In the genomic region with DNA sequence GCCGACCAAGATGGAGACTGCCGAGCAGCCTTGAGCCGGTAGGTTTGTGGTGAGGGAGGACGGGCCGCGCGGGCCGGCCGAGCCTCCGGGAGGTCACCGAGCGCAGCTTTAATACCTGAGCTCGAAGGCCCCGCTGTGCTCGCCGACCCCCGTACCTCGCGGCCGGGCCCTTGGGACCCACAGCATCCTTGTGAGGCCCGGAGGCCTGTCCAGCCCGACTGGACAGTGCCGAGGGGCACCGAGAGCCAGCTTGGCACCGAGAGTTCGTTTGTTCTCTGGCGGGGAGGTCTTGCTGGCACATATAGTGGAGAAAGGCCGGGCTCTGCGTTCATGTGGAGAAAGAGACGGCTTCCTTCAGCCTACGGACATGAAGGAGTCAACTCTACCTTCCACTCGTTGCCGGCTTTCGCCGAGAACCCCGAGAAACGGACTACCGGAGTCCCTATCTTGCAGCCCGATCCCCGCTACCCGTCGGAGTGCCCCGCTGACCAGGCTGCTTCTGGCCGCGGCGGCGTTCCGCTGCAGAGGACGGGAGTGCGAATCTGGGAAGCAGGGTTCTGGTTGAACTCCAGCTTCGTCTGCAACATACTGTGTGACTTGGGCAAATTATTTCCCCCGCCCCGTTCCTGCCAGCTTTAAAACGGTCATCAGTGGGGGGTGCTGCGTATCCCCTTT, we compare ENCODE assay signal across 8 cellular contexts. TPM values are rescaled to one million over a fixed set of nuclear protein-coding genes. Genes with fewer than 3 reads are reported as not detected.
DNase-seq lines count a peak whose midpoint lies in the region; ATAC-seq and TF ChIP-seq lines count a peak whose summit lies in the region.

No MANE protein-coding gene starts in this region.

- H3K4me3 ChIP-seq in gastrocnemius medialis = peak overlapping the region; percentile 79 to 100 (median 90)

- in situ Hi-C loops in gastrocnemius medialis (cut with MboI; ENCODE audit: low sequenced_read_pairs in 4 of 4) = loop anchor here in 2 of 4 donors (25.0 kb wide), 1 partner anchor 214 kb away; no protein-coding TSS in a partner anchor

- H3K36me3 Mint-ChIP-seq in activated CD4-positive, alpha-beta T cell treated with anti-CD3 and anti-CD28 coated beads, Interleukin-2, amount 10 ng/mL, durations not matched to agents 7 days and 5 days (ENCODE audit: low read depth) = peaks cover 16% of the 10 kb centered on the region
- peaks cover 11% of the 10 kb centered on the region for H3K36me3 Mint-ChIP-seq in T-cell

- no peaks in the 10 kb centered on the region for H3K9me3 Mint-ChIP-seq in activated CD4-positive, alpha-beta T cell treated with anti-CD3 and anti-CD28 coated beads, Interleukin-2, amount 10 ng/mL, durations not matched to agents 7 days and 5 days
- H3K9me3 Mint-ChIP-seq in T-cell = no peaks in the 10 kb centered on the region

- no peaks in the 10 kb centered on the region for H3K27me3 Mint-ChIP-seq in activated CD4-positive, alpha-beta T cell treated with anti-CD3 and anti-CD28 coated beads, Interleukin-2, amount 10 ng/mL, durations not matched to agents 7 days and 5 days
- no peaks in the 10 kb centered on the region for H3K27me3 Mint-ChIP-seq in T-cell

- H3K9me3 ChIP-seq in gastrocnemius medialis = no peaks in the 10 kb centered on the region

- H3K27ac ChIP-seq in foreskin keratinocyte = peak overlapping the region; percentile 37
- H3K27ac ChIP-seq in gastrocnemius medialis = peak overlapping the region; percentile 90 to 97 (median 94)

- H3K4me3 Mint-ChIP-seq in activated CD4-positive, alpha-beta T cell treated with anti-CD3 and anti-CD28 coated beads, Interleukin-2, amount 10 ng/mL, durations not matched to agents 7 days and 5 days = peak overlapping the region; percentile 91
- H3K4me3 Mint-ChIP-seq in T-cell = peak overlapping the region; percentile 89 to 95 (median 90)

- no peak for TF ChIP-seq POLR2A in gastrocnemius medialis (IDR thresholded peaks at IDR 0.05)

- intact Hi-C loops in gastrocnemius medialis (cut with DNase I; ENCODE audit: low total_unique reads) = loop anchor here (1.0 to 5.0 kb wide), 3 partner anchors 23 to 1889 kb away; no protein-coding TSS in a partner anchor

- CTCF ChIA-PET in activated CD4-positive, alpha-beta T cell treated with anti-CD3 and anti-CD28 coated beads, Interleukin-2, amount 10 ng/mL, durations not matched to agents 7 days and 5 days (lab: Charles Lee) = interaction anchor here (0.6 to 3.6 kb wide), 26 partner anchors 8 to 529 kb away, joined by 3 to 38 read pairs (median 4); a partner anchor contains a TSS
- CTCF ChIA-PET in T-cell (lab: Charles Lee) = interaction anchor here (0.6 to 1.5 kb wide), 9 partner anchors 13 to 978 kb away, joined by 3 to 9 read pairs (median 5); a partner anchor contains a TSS

- POLR2A ChIA-PET in activated CD4-positive, alpha-beta T cell treated with anti-CD3 and anti-CD28 coated beads, Interleukin-2, amount 10 ng/mL, durations not matched to agents 7 days and 5 days (lab: Charles Lee) = interaction anchor here (0.7 kb wide), 1 partner anchor 565 kb away, joined by 3 read pairs; no protein-coding TSS in a partner anchor
- POLR2A ChIA-PET in T-cell (lab: Charles Lee) = interaction anchor here in 1 of 2 donors (1.0 kb wide), 1 partner anchor 130 kb away, joined by 3 read pairs; no protein-coding TSS in a partner anchor

- H3K4me1 Mint-ChIP-seq in activated CD4-positive, alpha-beta T cell treated with anti-CD3 and anti-CD28 coated beads, Interleukin-2, amount 10 ng/mL, durations not matched to agents 7 days and 5 days = peaks cover 22% of the 10 kb centered on the region
- peaks cover 15 to 21% (median 18%) of the 10 kb centered on the region in 3 donors for H3K4me1 Mint-ChIP-seq in T-cell

- H3K4me1 ChIP-seq in foreskin keratinocyte (no peaks in the 10 kb centered on the region), gastrocnemius medialis (peaks cover 22 to 26% of the 10 kb centered on the region in 2 donors)

- H3K27ac Mint-ChIP-seq in activated CD4-positive, alpha-beta T cell treated with anti-CD3 and anti-CD28 coated beads, Interleukin-2, amount 10 ng/mL, durations not matched to agents 7 days and 5 days = peak overlapping the region; percentile 91
- peak overlapping the region; percentile 91 to 92 for H3K27ac Mint-ChIP-seq in T-cell

- H3K36me3 ChIP-seq in gastrocnemius medialis = peaks cover 0 to 36% of the 10 kb centered on the region in 2 donors

- ATAC-seq in T-cell (replicated peaks in 1 of 4) (no peak), foreskin keratinocyte (no peak), gastrocnemius medialis (peak; percentile 7 to 11)

- H3K27me3 ChIP-seq in foreskin keratinocyte (no peaks in the 10 kb centered on the region), gastrocnemius medialis (no peaks in the 10 kb centered on the region)

- no peak for TF ChIP-seq CTCF in foreskin keratinocyte (conservative IDR thresholded peaks at IDR 0.05)
- no peak for TF ChIP-seq CTCF in gastrocnemius medialis (IDR thresholded peaks at IDR 0.05 in 4 of 5, conservative IDR thresholded peaks at IDR 0.05 in 1 of 5)

- DNase-seq in activated CD4-positive, alpha-beta T cell treated with anti-CD3 and anti-CD28 coated beads, Interleukin-2, amount 10 ng/mL, durations not matched to agents 7 days and 5 days = no peak
- DNase-seq in activated CD4-positive, alpha-beta T cell treated with anti-CD3 and anti-CD28 coated beads, Interleukin-2, amount 50 U/mL, for 1 hour = no peak
- DNase-seq in T-cell (no peak), foreskin keratinocyte (no peak), gastrocnemius medialis (no peak), cerebellar cortex (ENCODE audit: low spot score) (no peak), NCI-H187 treated with DMSO at 0.1 percent for 48 hours (lab: John Stamatoyannopoulos, UW) (no peak)
- DNase-seq in activated CD4-positive, CD25-positive, alpha-beta regulatory T cell treated with anti-CD3 and anti-CD28 coated beads, Interleukin-2, amount 50 U/mL, for 72 hours = no peak

RNA-seq across cellular contexts. Expression of a gene that starts 0.3 kb away (rescaled TPM):
- total RNA-seq in activated CD4-positive, alpha-beta T cell treated with anti-CD3 and anti-CD28 coated beads, Interleukin-2, amount 10 ng/mL, durations not matched to agents 7 days and 5 days = 10 to 100 TPM; 31.1 to 47.5 TPM
- total RNA-seq in T-cell (10 to 100 TPM; 46.2 to 73.7 (median 64.8) TPM), foreskin keratinocyte (66.7 and 70.1 TPM in 2 replicates), gastrocnemius medialis (10 to 100 TPM; 53.4 to 92.5 (median 76.8) TPM)
- 58.5 and 64.5 TPM in 2 replicates for polyA plus RNA-seq in foreskin keratinocyte

RNA-seq across cellular contexts. Expression of a gene that starts 23.8 kb away (rescaled TPM):
- total RNA-seq in activated CD4-positive, alpha-beta T cell treated with anti-CD3 and anti-CD28 coated beads, Interleukin-2, amount 10 ng/mL, durations not matched to agents 7 days and 5 days = 100 to 1,000 TPM; 137 to 157 TPM
- total RNA-seq in T-cell = 100 to 1,000 TPM; 124 to 213 (median 146) TPM
- 240 and 248 TPM in 2 replicates for total RNA-seq in foreskin keratinocyte
- 454 and 491 TPM in 2 replicates for polyA plus RNA-seq in foreskin keratinocyte
- total RNA-seq in gastrocnemius medialis = 10 to 100 TPM; 54.5 to 87.0 (median 66.8) TPM

RNA-seq across cellular contexts. Expression of a gene that starts 43.4 kb away (rescaled TPM):
- under 1 TPM in 1 of 2 experiments, not detected in 1; 0.07 TPM for total RNA-seq in activated CD4-positive, alpha-beta T cell treated with anti-CD3 and anti-CD28 coated beads, Interleukin-2, amount 10 ng/mL, durations not matched to agents 7 days and 5 days
- under 1 TPM; 0.07 to 0.73 (median 0.22) TPM for total RNA-seq in T-cell
- not detected in 2 replicates for total RNA-seq in foreskin keratinocyte
- not detected in 2 replicates for polyA plus RNA-seq in foreskin keratinocyte
- not detected for total RNA-seq in gastrocnemius medialis

RNA-seq across cellular contexts. Expression of a gene that starts 43.9 kb away (rescaled TPM):
- 10 to 100 TPM; 20.4 to 24.3 TPM for total RNA-seq in activated CD4-positive, alpha-beta T cell treated with anti-CD3 and anti-CD28 coated beads, Interleukin-2, amount 10 ng/mL, durations not matched to agents 7 days and 5 days
- total RNA-seq in T-cell = 10 to 100 TPM; 20.9 to 32.9 (median 24.0) TPM
- total RNA-seq in foreskin keratinocyte = not detected in 2 replicates
- polyA plus RNA-seq in foreskin keratinocyte = not detected in 2 replicates
- total RNA-seq in gastrocnemius medialis = under 1 TPM; 0.15 to 1.00 (median 0.67) TPM

Comparison
In these comparisons a context has a peak if more than half of its experiments do, and no peak if none do; other contexts are left out.
1. ATAC-seq: peak in gastrocnemius medialis (2 of 2); none in T-cell (0 of 4) and foreskin keratinocyte (single experiment).